ENCODE assay signal across 17 cellular contexts in the genomic region with DNA sequence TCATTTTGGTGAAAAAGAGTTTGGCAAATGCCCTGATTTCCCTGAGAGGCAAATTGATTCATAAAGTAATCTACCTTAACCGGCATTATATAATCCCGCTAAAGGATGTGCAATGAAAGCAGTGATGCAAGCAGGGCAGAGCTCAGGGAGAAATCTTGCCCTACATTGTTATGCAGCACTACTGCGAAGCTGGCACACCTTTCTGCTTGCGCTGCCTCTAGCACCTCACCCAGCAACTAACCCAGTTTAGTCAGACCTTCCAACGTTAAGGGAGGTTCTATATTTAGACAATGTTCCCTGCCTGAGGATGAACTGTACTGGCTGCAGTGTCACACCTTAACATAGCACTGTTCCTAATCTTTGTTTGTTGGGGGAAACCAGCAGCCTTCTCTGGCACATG.
DNase-seq lines count a peak whose midpoint lies in the region; ATAC-seq and TF ChIP-seq lines count a peak whose summit lies in the region.
"Had no signal": no experiment of that assay in that cellular context is flagged by ENCODE, and none has a peak within 500 bp of the region (broad histone marks: within the 10 kb centered on the region; RNA-seq: fewer than 3 reads in every experiment).

No MANE protein-coding gene starts in this region.

- H3K9me3 ChIP-seq in mammary epithelial cell (replicated peaks; ENCODE audit: insufficient read depth, low read length) (no peaks in the 10 kb centered on the region), thyroid gland (no peaks in the 10 kb centered on the region)
- H3K9me3 ChIP-seq: BLaER1, Peyer's patch, SJSA1 had no signal

- H3K27me3 ChIP-seq in mammary epithelial cell (ENCODE audit: insufficient read depth, low read length), result peaks cover 2% of the 10 kb centered on the region
- no peaks in the 10 kb centered on the region for H3K27me3 ChIP-seq in thyroid gland
- H3K27me3 ChIP-seq: BLaER1, Peyer's patch, SJSA1 had no signal

- in situ Hi-C loops in mammary epithelial cell (cut with MboI; ENCODE audit: low sequenced_read_pairs in 2 of 2), result no loop called here

- H2AFZ ChIP-seq in mammary epithelial cell (ENCODE audit: low read depth, low read length), result no peak overlapping the region

- WGBS in mammary epithelial cell (ENCODE audit: low coverage, missing lambda C conversion rate), result 74% methylated on average over 5 of the region's 5 CpGs
- WGBS in thyroid gland, 2 donors, result 70 to 71% methylated on average over 5 of the region's 5 CpGs

- peak; percentile 95 for ATAC-seq in Right ventricle myocardium superior (ENCODE audit: poor library complexity)
- peak; percentile 87 for ATAC-seq in left lobe of liver
- ATAC-seq in GM18867 (IDR thresholded peaks at IDR 0.05; ENCODE audit: unreplicated experiment), result no peak
- ATAC-seq in HG02870 (IDR thresholded peaks at IDR 0.05; ENCODE audit: unreplicated experiment), result no peak

- H3K27ac ChIP-seq in mammary epithelial cell (ENCODE audit: insufficient read depth, low read depth, low read length) (no peak overlapping the region), thyroid gland (no peak overlapping the region)
- H3K27ac ChIP-seq: 22Rv1, BLaER1, Peyer's patch, SJSA1 had no signal

- intact Hi-C loops in MCF 10A (cut with micrococcal nuclease), result no loop called here
- intact Hi-C loops in mammary epithelial cell (cut with micrococcal nuclease), result no loop called here
- intact Hi-C loops in Right ventricle myocardium superior (cut with DNase I), result no loop called here
- intact Hi-C loops in thyroid gland (cut with DNase I), result no loop called here

- no peaks in the 10 kb centered on the region for H3K9me3 Mint-ChIP-seq in MCF 10A (ENCODE audit: unreplicated experiment)
- no peaks in the 10 kb centered on the region for H3K9me3 Mint-ChIP-seq in type B pancreatic cell
- H3K9me3 Mint-ChIP-seq: CD8-positive, alpha-beta memory T cell had no signal

- H3K27ac Mint-ChIP-seq in MCF 10A (ENCODE audit: low read depth, unreplicated experiment) (no peak overlapping the region), type B pancreatic cell (no peak overlapping the region)
- H3K27ac Mint-ChIP-seq: CD8-positive, alpha-beta memory T cell had no signal

- H4K20me1 ChIP-seq in mammary epithelial cell (ENCODE audit: insufficient read depth, low read length), result no peaks in the 10 kb centered on the region
- H4K20me1 ChIP-seq: BLaER1 had no signal

- POLR2A ChIA-PET in MCF 10A (lab: Yijun Ruan, JAX), result no interaction called here

- H3K36me3 ChIP-seq in mammary epithelial cell (ENCODE audit: insufficient read depth, low read length), result no peaks in the 10 kb centered on the region
- no peaks in the 10 kb centered on the region for H3K36me3 ChIP-seq in thyroid gland
- H3K36me3 ChIP-seq: BLaER1, Peyer's patch, SJSA1 had no signal

- no peak overlapping the region for H3K9ac ChIP-seq in mammary epithelial cell (ENCODE audit: insufficient read depth, low read length)
- H3K9ac ChIP-seq: BLaER1 had no signal

- CTCF ChIA-PET in MCF 10A (lab: Yijun Ruan, JAX), result interaction anchor here (0.9 to 3.1 kb wide), 3 partner anchors 22 to 35 kb away, joined by 3 to 17 read pairs (median 3); no protein-coding TSS in a partner anchor
- CTCF ChIA-PET in mammary epithelial cell (lab: Charles Lee; ENCODE audit: low non-redundant PET), result no interaction called here

- H3K79me2 ChIP-seq in mammary epithelial cell (ENCODE audit: insufficient read depth, low read length), result no peaks in the 10 kb centered on the region

- H3K36me3 Mint-ChIP-seq in MCF 10A (ENCODE audit: insufficient read depth, unreplicated experiment) (no peaks in the 10 kb centered on the region), type B pancreatic cell (no peaks in the 10 kb centered on the region)
- H3K36me3 Mint-ChIP-seq: CD8-positive, alpha-beta memory T cell had no signal

- TF ChIP-seq CTCF in MCF 10A (IDR thresholded peaks at IDR 0.05; ENCODE audit: unreplicated experiment), result no peak
- no peak for TF ChIP-seq CTCF in mammary epithelial cell (conservative IDR thresholded peaks at IDR 0.05 in 1 of 2, IDR thresholded peaks at IDR 0.05 in 1 of 2; ENCODE audit: extremely low read depth in 1 of 2, insufficient read depth in 1 of 2, low read depth in 1 of 2, low read length in 2 of 2)
- TF ChIP-seq CTCF in thyroid gland (IDR thresholded peaks at IDR 0.05), result no peak
- TF ChIP-seq CTCF in type B pancreatic cell (conservative IDR thresholded peaks at IDR 0.05), result no peak

- dilution Hi-C loops in mammary epithelial cell (cut with HindIII; ENCODE audit: low sequenced_read_pairs), result no loop called here

- DNase-seq in MCF 10A (ENCODE audit: unreplicated experiment) (peak; percentile 8), mammary epithelial cell (no peak), Right ventricle myocardium superior (peak; percentile 52), left lobe of liver (ENCODE audit: low spot score) (peak; percentile 64), thyroid gland (peak; percentile 44 to 63), type B pancreatic cell (ENCODE audit: extremely low spot score, unreplicated experiment) (no peak)
- DNase-seq: CD8-positive, alpha-beta memory T cell; H7; Karpas-422; NCI-H1930; NCI-H510A treated with DMSO at 0.1 percent for 48 hours; Peyer's patch had no signal

- H3K4me1 ChIP-seq in mammary epithelial cell (ENCODE audit: insufficient read depth, low read length) (no peaks in the 10 kb centered on the region), thyroid gland (peaks cover 13 to 26% of the 10 kb centered on the region in 2 donors)
- H3K4me1 ChIP-seq: BLaER1, Peyer's patch, SJSA1 had no signal

- H3K27me3 Mint-ChIP-seq in MCF 10A (ENCODE audit: insufficient read depth, unreplicated experiment) (no peaks in the 10 kb centered on the region), type B pancreatic cell (no peaks in the 10 kb centered on the region)
- H3K27me3 Mint-ChIP-seq: CD8-positive, alpha-beta memory T cell had no signal

- H3K4me3 Mint-ChIP-seq in MCF 10A (ENCODE audit: unreplicated experiment), result no peak overlapping the region
- H3K4me3 Mint-ChIP-seq in type B pancreatic cell, result no peak overlapping the region
- H3K4me3 Mint-ChIP-seq: CD8-positive, alpha-beta memory T cell had no signal

- no peak overlapping the region for H3K4me2 ChIP-seq in mammary epithelial cell (ENCODE audit: insufficient read depth, low read depth, low read length)
- H3K4me2 ChIP-seq: BLaER1 had no signal

- H3K4me3 ChIP-seq in mammary epithelial cell (replicated peaks in 1 of 3; ENCODE audit: insufficient read depth in 1 of 3, low read depth in 2 of 3, low read length in 3 of 3) (no peak overlapping the region), thyroid gland (replicated peaks in 1 of 3) (no peak overlapping the region)
- H3K4me3 ChIP-seq: BLaER1, Peyer's patch, SJSA1 had no signal

- H3K4me1 Mint-ChIP-seq in MCF 10A (ENCODE audit: insufficient read depth, unreplicated experiment) (no peaks in the 10 kb centered on the region), type B pancreatic cell (ENCODE audit: unreplicated experiment) (no peaks in the 10 kb centered on the region)
- H3K4me1 Mint-ChIP-seq: CD8-positive, alpha-beta memory T cell had no signal

- no peak for TF ChIP-seq POLR2A in thyroid gland (IDR thresholded peaks at IDR 0.05)

- BruUV-seq in MCF 10A (replicated peaks; lab: Mats Ljungman, UMichigan), result no TSS peak
- no TSS peak for BruUV-seq in mammary epithelial cell (replicated peaks; lab: Mats Ljungman, UMichigan)

Comparison
In these comparisons a context has a peak if more than half of its experiments do, and no peak if none do; other contexts are left out.
1. DNase-seq: peak in MCF 10A (single experiment), Right ventricle myocardium superior (single experiment), left lobe of liver (single experiment) and thyroid gland (2 of 2); none in mammary epithelial cell (single experiment) and type B pancreatic cell (single experiment).
2. ATAC-seq: peak in Right ventricle myocardium superior (single experiment) and left lobe of liver (single experiment); none in GM18867 (single experiment) and HG02870 (single experiment).